In genomic region chr12:95481888-95482287, GRCh38 we compare ENCODE assay signal across 20 cellular contexts.
"Had no signal": no experiment of that assay in that cellular context is flagged by ENCODE, and none has a peak within 500 bp of the region (broad histone marks: within the 10 kb centered on the region; RNA-seq: fewer than 3 reads in every experiment).

No MANE protein-coding gene starts in this region.

- ATAC-seq: esophagus mucosa, gastrocnemius medialis, left lobe of liver had no signal

- H3K27ac Mint-ChIP-seq: progenitor cell of endocrine pancreas had no signal

- H3K27ac ChIP-seq: dorsolateral prefrontal cortex, right atrium auricular region, transverse colon, vagina had no signal

- H3K4me3 ChIP-seq: dorsolateral prefrontal cortex, gastrocnemius medialis, right atrium auricular region, transverse colon, vagina had no signal

- H3K9me3 ChIP-seq: gastrocnemius medialis, right atrium auricular region, transverse colon, vagina had no signal

- H3K4me3 Mint-ChIP-seq: stimulated activated naive CD8-positive, alpha-beta T cell treated with anti-CD3 and anti-CD28 coated beads, Interleukin-15, Interleukin-2, amounts not matched to agents 100 ng/mL and 50 ng/mL, for 24 hours had no signal

- FAIRE-seq: endometrium, kidney had no signal

- H3K9me3 Mint-ChIP-seq: activated naive CD8-positive, alpha-beta T cell treated with anti-CD3 and anti-CD28 coated beads, Interleukin-2, amount 10 ng/mL, durations not matched to agents 7 days and 5 days; stimulated activated naive CD8-positive, alpha-beta T cell treated with anti-CD3 and anti-CD28 coated beads, Interleukin-15, Interleukin-2, amounts not matched to agents 100 ng/mL and 50 ng/mL, for 24 hours had no signal

- DNase-seq: activated CD4-positive, CD25-positive, alpha-beta regulatory T cell treated with anti-CD3 and anti-CD28 coated beads, Interleukin-2, amount 50 U/mL, for 72 hours; activated gamma-delta T cell; activated naive CD8-positive, alpha-beta T cell treated with anti-CD3 and anti-CD28 coated beads, Interleukin-2, amount 10 ng/mL, durations not matched to agents 7 days and 5 days; activated T-cell treated with anti-CD3 and anti-CD28 coated beads, Interleukin-2, amount 50 U/mL, for 48 hours; amygdala; caudate nucleus; dorsolateral prefrontal cortex; gastrocnemius medialis; head of caudate nucleus; kidney; stimulated activated CD4-positive, alpha-beta T cell treated with anti-CD3 and anti-CD28 coated beads, Interleukin-2, amount 100 ng/mL, for 24 hours; T-helper 2 cell; transverse colon had no signal

- H3K27me3 Mint-ChIP-seq: activated naive CD8-positive, alpha-beta T cell treated with anti-CD3 and anti-CD28 coated beads, Interleukin-2, amount 10 ng/mL, durations not matched to agents 7 days and 5 days; progenitor cell of endocrine pancreas; stimulated activated naive CD8-positive, alpha-beta T cell treated with anti-CD3 and anti-CD28 coated beads, Interleukin-15, Interleukin-2, amounts not matched to agents 100 ng/mL and 50 ng/mL, for 24 hours had no signal

- H3K27me3 ChIP-seq: dorsolateral prefrontal cortex, gastrocnemius medialis, right atrium auricular region, transverse colon, vagina had no signal
